In the genomic region with DNA sequence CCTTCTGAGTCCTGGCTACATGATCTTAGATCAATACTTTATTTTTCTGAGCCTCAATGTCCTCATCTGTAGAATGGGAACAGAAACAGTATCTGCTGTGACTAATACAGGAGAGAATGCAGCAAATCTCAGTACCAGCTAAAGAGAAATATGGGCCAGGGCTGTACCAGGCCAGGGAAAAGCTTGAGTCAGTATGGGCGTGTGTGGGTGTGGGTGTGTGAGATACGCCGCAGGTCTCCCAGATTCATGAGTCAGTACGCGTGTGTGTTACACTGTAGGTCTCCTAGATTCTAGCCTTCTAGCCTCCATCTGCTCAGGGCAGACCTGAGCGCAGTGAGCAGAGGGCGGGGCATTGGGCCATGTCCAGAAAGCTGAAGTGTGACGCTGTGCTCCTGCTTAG, we compare ENCODE assay signal across 10 cellular contexts. TPM values are rescaled to one million over a fixed set of nuclear protein-coding genes. Genes with fewer than 3 reads are reported as not detected.
DNase-seq lines count a peak whose midpoint lies in the region; ATAC-seq, FAIRE-seq and TF ChIP-seq lines count a peak whose summit lies in the region.
"Had no signal": no experiment of that assay in that cellular context is flagged by ENCODE, and none has a peak within 500 bp of the region (broad histone marks: within the 10 kb centered on the region; RNA-seq: fewer than 3 reads in every experiment).

No MANE protein-coding gene starts in this region.

- H3K4me2 ChIP-seq in GM12878 (ENCODE audit: control insufficient read depth, insufficient read depth) = no peak overlapping the region

- H3K27ac ChIP-seq in GM12878 (ENCODE audit: control insufficient read depth, insufficient read depth) (no peak overlapping the region), lung (ENCODE audit: low read depth in 1 of 2, low read length in 1 of 2) (peak overlapping the region; percentile 37 to 43), vagina (peak overlapping the region; percentile 52)

- peaks cover 20% of the 10 kb centered on the region for H4K20me1 ChIP-seq in GM12878 (ENCODE audit: control insufficient read depth, insufficient read depth)

- SMC1A ChIA-PET in GM12878 (lab: Charles Lee; ENCODE audit: uncharacterized antibody, unreplicated experiment) = interaction anchor here (0.9 kb wide), 1 partner anchor 131 kb away, joined by 3 read pairs; no protein-coding TSS in a partner anchor

- ATAC-seq in natural killer cell (no peak), GM12878 (no peak), lung (ENCODE audit: insufficient read depth, low FRiP score) (no peak), GM18868 (IDR thresholded peaks at IDR 0.05; ENCODE audit: unreplicated experiment) (no peak)
- no peak for ATAC-seq in natural killer cell treated with Interleukin-12 subunit alpha and Interleukin-12 subunit beta and Interleukin-15 and Interleukin-18, amount 100 ng/mL, for 72 hours

- no peak for TF ChIP-seq RAD21 in GM12878 (IDR thresholded peaks at IDR 0.05; ENCODE audit: insufficient read depth, low read depth, low read length)

- CTCF ChIA-PET in GM12878 (lab: Yijun Ruan, JAX) = interaction anchor here (1.1 to 1.8 kb wide), 2 partner anchors 9 to 59 kb away, joined by 3 to 4 read pairs; a partner anchor contains a TSS

- intact Hi-C loops in natural killer cell (cut with micrococcal nuclease) = no loop called here
- intact Hi-C loops in GM12878 (cut with micrococcal nuclease; ENCODE audit: unreplicated experiment) = no loop called here
- intact Hi-C loops in vagina (cut with DNase I) = no loop called here

- peaks cover 33 to 46% of the 10 kb centered on the region in 2 experiments for H3K36me3 ChIP-seq in GM12878 (ENCODE audit: control insufficient read depth in 2 of 2, insufficient read depth in 2 of 2, low read length in 1 of 2)
- peaks cover 3 to 54% of the 10 kb centered on the region in 2 donors for H3K36me3 ChIP-seq in lung (ENCODE audit: control insufficient read depth in 2 of 2, insufficient read depth in 2 of 2, low read length in 2 of 2)
- peaks cover 0 to 14% of the 10 kb centered on the region in 2 donors for H3K36me3 ChIP-seq in vagina

- peaks cover 32 to 67% of the 10 kb centered on the region in 2 donors for H3K4me1 Mint-ChIP-seq in natural killer cell
- peaks cover 37 to 43% of the 10 kb centered on the region in 2 donors for H3K4me1 Mint-ChIP-seq in natural killer cell treated with Interleukin-12 subunit alpha and Interleukin-12 subunit beta and Interleukin-15 and Interleukin-18, amount 100 ng/mL, for 72 hours (ENCODE audit: low read depth in 2 of 2)

- H3K27ac Mint-ChIP-seq in natural killer cell = peak overlapping the region; percentile 72 to 95
- H3K27ac Mint-ChIP-seq in natural killer cell treated with Interleukin-12 subunit alpha and Interleukin-12 subunit beta and Interleukin-15 and Interleukin-18, amount 100 ng/mL, for 72 hours = peak overlapping the region in 1 of 2 donors; percentile 74

- no peaks in the 10 kb centered on the region for H3K36me3 Mint-ChIP-seq in natural killer cell
- H3K36me3 Mint-ChIP-seq in natural killer cell treated with Interleukin-12 subunit alpha and Interleukin-12 subunit beta and Interleukin-15 and Interleukin-18, amount 100 ng/mL, for 72 hours = no peaks in the 10 kb centered on the region

- H3K9ac ChIP-seq in GM12878 (ENCODE audit: control insufficient read depth, insufficient read depth, low read length) = no peak overlapping the region

- no peaks in the 10 kb centered on the region for H3K27me3 Mint-ChIP-seq in natural killer cell (ENCODE audit: low read depth in 2 of 2)
- no peaks in the 10 kb centered on the region for H3K27me3 Mint-ChIP-seq in natural killer cell treated with Interleukin-12 subunit alpha and Interleukin-12 subunit beta and Interleukin-15 and Interleukin-18, amount 100 ng/mL, for 72 hours

- RAD21 ChIA-PET in GM12878 (lab: Charles Lee; ENCODE audit: unreplicated experiment) = interaction anchor here (1.1 kb wide), 1 partner anchor 10 kb away, joined by 3 read pairs; no protein-coding TSS in a partner anchor

- DNase-seq in natural killer cell (no peak), GM12878 (ENCODE audit: low read depth, low spot score) (no peak), lung (ENCODE audit: low spot score) (no peak), vagina (ENCODE audit: extremely low spot score in 2 of 2) (no peak), NCI-H1436 (lab: John Stamatoyannopoulos, UW) (no peak), NCI-H2107 (lab: John Stamatoyannopoulos, UW) (no peak)
- no peak for DNase-seq in natural killer cell treated with Interleukin-12 subunit alpha and Interleukin-12 subunit beta and Interleukin-15 and Interleukin-18, amount 100 ng/mL, for 72 hours (ENCODE audit: low spot score)
- DNase-seq: NCI-H2081 treated with DMSO at 0.1 percent for 48 hours had no signal

- H3K27me3 ChIP-seq in GM12878 (replicated peaks in 1 of 2; ENCODE audit: control insufficient read depth in 2 of 2, insufficient read depth in 2 of 2, low read length in 1 of 2) (no peaks in the 10 kb centered on the region), lung (ENCODE audit: control insufficient read depth, insufficient read depth) (no peaks in the 10 kb centered on the region), vagina (no peaks in the 10 kb centered on the region)

- no peak for TF ChIP-seq CTCF in natural killer cell (IDR thresholded peaks at IDR 0.05)
- no peak for TF ChIP-seq CTCF in GM12878 (IDR thresholded peaks at IDR 0.05 in 2 of 3, conservative IDR thresholded peaks at IDR 0.05 in 1 of 3; ENCODE audit: control insufficient read depth in 2 of 3, extremely low read depth in 1 of 3, insufficient read depth in 1 of 3, low read depth in 3 of 3, low read length in 3 of 3)
- no peak for TF ChIP-seq CTCF in lung (IDR thresholded peaks at IDR 0.05; ENCODE audit: control extremely low read depth, extremely low read depth)
- no peak for TF ChIP-seq CTCF in vagina (IDR thresholded peaks at IDR 0.05)

- WGBS in GM12878 (ENCODE audit: insufficient coverage, insufficient replicate concordance, low lambda C conversion rate, missing lambda C conversion rate) = 79% methylated on average over 8 of the region's 8 CpGs
- 79 to 88% methylated on average over 8 of the region's 8 CpGs for WGBS in lung, 2 donors

- in situ Hi-C loops in GM12878 (cut with MboI) = no loop called here

- no peak overlapping the region for H2AFZ ChIP-seq in GM12878 (ENCODE audit: control insufficient read depth, low read depth, low read length)

- TF ChIP-seq EP300 in GM12878 (IDR thresholded peaks at IDR 0.05; ENCODE audit: borderline replicate concordance in 1 of 2, control insufficient read depth in 1 of 2, low read depth in 2 of 2, low read length in 2 of 2) = no peak

- H3K4me3 Mint-ChIP-seq in natural killer cell = no peak overlapping the region
- H3K4me3 Mint-ChIP-seq in natural killer cell treated with Interleukin-12 subunit alpha and Interleukin-12 subunit beta and Interleukin-15 and Interleukin-18, amount 100 ng/mL, for 72 hours = no peak overlapping the region

- no peak for TF ChIP-seq POLR2A in GM12878 (IDR thresholded peaks at IDR 0.05; ENCODE audit: low read depth, low read length)
- TF ChIP-seq POLR2A in vagina (IDR thresholded peaks at IDR 0.05) = no peak

- POLR2A ChIA-PET in GM12878 (lab: Charles Lee) = no interaction called here

- H3K9me3 Mint-ChIP-seq in natural killer cell = no peaks in the 10 kb centered on the region
- no peaks in the 10 kb centered on the region for H3K9me3 Mint-ChIP-seq in natural killer cell treated with Interleukin-12 subunit alpha and Interleukin-12 subunit beta and Interleukin-15 and Interleukin-18, amount 100 ng/mL, for 72 hours

- H3K9me3 ChIP-seq in GM12878 (replicated peaks; ENCODE audit: control insufficient read depth, insufficient read depth, low read length) (no peaks in the 10 kb centered on the region; the same call in 2 of the 3 replicates), lung (ENCODE audit: control insufficient read depth in 2 of 2, insufficient read depth in 1 of 2, low read length in 1 of 2) (no peaks in the 10 kb centered on the region), vagina (no peaks in the 10 kb centered on the region)

- no peak for FAIRE-seq in GM12878 (lab: Jason Lieb, UNC)

- H3K4me1 ChIP-seq in GM12878 (ENCODE audit: control insufficient read depth, insufficient read depth, low read length) (peaks cover 14% of the 10 kb centered on the region), lung (ENCODE audit: control insufficient read depth in 2 of 2, insufficient read depth in 2 of 2, low read length in 2 of 2) (peaks cover 0 to 61% of the 10 kb centered on the region in 2 donors), vagina (peaks cover 91% of the 10 kb centered on the region)

- no peak overlapping the region for H3K4me3 ChIP-seq in GM12878
- H3K4me3 ChIP-seq in lung = no peak overlapping the region
- no peak overlapping the region for H3K4me3 ChIP-seq in vagina

- peaks cover 43% of the 10 kb centered on the region for H3K79me2 ChIP-seq in GM12878 (ENCODE audit: control insufficient read depth, insufficient read depth, low read length)

- BruUV-seq in GM12878 (replicated peaks; lab: Mats Ljungman, UMichigan) = no TSS peak

RNA-seq across cellular contexts. Expression of a gene that starts 15.2 kb away (rescaled TPM):
- 100 to 1,000 TPM; 428 to 467 (median 447) TPM for total RNA-seq in natural killer cell
- 100 to 1,000 TPM; 331 to 413 TPM for total RNA-seq in natural killer cell treated with Interleukin-12 subunit alpha and Interleukin-12 subunit beta and Interleukin-15 and Interleukin-18, amount 100 ng/mL, for 72 hours
- total RNA-seq in GM12878 (2013; cell fraction: nucleolus; rRNA removed) = 76.7 and 81.1 TPM in 2 replicates
- 222 and 225 TPM in 2 replicates for total RNA-seq in GM12878 (2014; rRNA removed)
- total RNA-seq in GM12878 (2014; rRNA removed; fragmentation: Illumina TruSeq; extraction: Trizol) = 108 and 120 TPM in 2 replicates
- total RNA-seq in GM12878 (2021) = 271 and 276 TPM in 2 replicates
- 114 TPM for polyA plus RNA-seq in GM12878 (2011; ENCODE audit: low read depth)
- 160 and 346 TPM in 2 replicates for polyA plus RNA-seq in GM12878 (2011; rRNA removed)
- 449 and 513 TPM in 2 replicates for polyA plus RNA-seq in GM12878 (2011; cell fraction: cytosol; rRNA removed)
- polyA plus RNA-seq in GM12878 (2011; cell fraction: nucleus; rRNA removed) = 325 and 326 TPM in 2 replicates
- 201 and 206 TPM in 2 replicates for polyA plus RNA-seq in GM12878 (2012)
- 163 and 192 TPM in 2 replicates for polyA plus RNA-seq in GM12878 (2014; fragmentation: Illumina TruSeq; extraction: Trizol)
- 10 to 100 TPM in 1 of 2 experiments, 1 to 10 TPM in 1; 5.0 to 15.3 TPM for polyA plus RNA-seq in GM12878 (2014; fragmentation: Nextera tagmentation; extraction: Ambion mirVana)
- polyA plus RNA-seq in GM12878 (2014; rRNA removed) = 257 and 287 TPM in 2 replicates
- 100 to 1,000 TPM; 250 to 275 TPM for polyA plus RNA-seq in GM12878 (2016; fragmentation: Nextera tagmentation; extraction: Ambion mirVana)
- 423 and 505 TPM in 2 replicates for polyA minus RNA-seq in GM12878 (2011; rRNA and poly(A)+ RNA removed)
- polyA minus RNA-seq in GM12878 (2011; cell fraction: cytosol; rRNA and poly(A)+ RNA removed) = 100.0 and 111 TPM in 2 replicates
- polyA minus RNA-seq in GM12878 (2011; cell fraction: nucleus; rRNA and poly(A)+ RNA removed) = 45.9 and 66.9 TPM in 2 replicates
- total RNA-seq in lung = 100 to 1,000 TPM; 224 to 332 TPM
- polyA plus RNA-seq in lung = 100 to 1,000 TPM; 217 to 364 TPM
- total RNA-seq in vagina = 244 TPM

RNA-seq across cellular contexts. Expression of a gene that starts 17.7 kb away (rescaled TPM):
- total RNA-seq in natural killer cell (1 to 10 TPM in 1 of 3 donors, under 1 TPM in 2; 0.97 to 2.0 (median 0.99) TPM), GM12878 (2014; rRNA removed) (0.11 and 0.16 TPM in 2 replicates), GM12878 (2014; rRNA removed; fragmentation: Illumina TruSeq; extraction: Trizol) (0.05 and 0.09 TPM in 2 replicates), GM12878 (2021) (0.59 and 0.74 TPM in 2 replicates), lung (10 to 100 TPM; 47.9 to 95.7 TPM), vagina (32.9 TPM)
- 1 to 10 TPM in 1 of 2 donors, under 1 TPM in 1; 0.89 to 1.2 TPM for total RNA-seq in natural killer cell treated with Interleukin-12 subunit alpha and Interleukin-12 subunit beta and Interleukin-15 and Interleukin-18, amount 100 ng/mL, for 72 hours
- 2.1 and 5.2 TPM in 2 replicates for total RNA-seq in GM12878 (2013; cell fraction: nucleolus; rRNA removed)
- not detected for polyA plus RNA-seq in GM12878 (2011; ENCODE audit: low read depth)
- polyA plus RNA-seq in GM12878 (2011; rRNA removed) (0.33 and 0.48 TPM in 2 replicates), GM12878 (2014; fragmentation: Illumina TruSeq; extraction: Trizol) (0.06 TPM in 1 of 2 replicates, not detected in the other), GM12878 (2014; fragmentation: Nextera tagmentation; extraction: Ambion mirVana) (not detected), GM12878 (2014; rRNA removed) (0.37 and 0.47 TPM in 2 replicates), GM12878 (2016; fragmentation: Nextera tagmentation; extraction: Ambion mirVana) (under 1 TPM; 0.09 to 0.16 TPM), lung (10 to 100 TPM; 39.6 to 75.6 TPM)
- polyA plus RNA-seq in GM12878 (2011; cell fraction: cytosol; rRNA removed) = 0.39 and 0.74 TPM in 2 replicates
- 6.9 and 9.0 TPM in 2 replicates for polyA plus RNA-seq in GM12878 (2011; cell fraction: nucleus; rRNA removed)
- polyA plus RNA-seq in GM12878 (2012) = 0.90 and 1.2 TPM in 2 replicates
- polyA minus RNA-seq in GM12878 (2011; rRNA and poly(A)+ RNA removed) = 0.29 and 0.41 TPM in 2 replicates
- 4.5 and 7.3 TPM in 2 replicates for polyA minus RNA-seq in GM12878 (2011; cell fraction: cytosol; rRNA and poly(A)+ RNA removed)
- 2.7 and 3.3 TPM in 2 replicates for polyA minus RNA-seq in GM12878 (2011; cell fraction: nucleus; rRNA and poly(A)+ RNA removed)

RNA-seq across cellular contexts. Expression of a gene that starts 27.7 kb away (rescaled TPM):
- total RNA-seq in natural killer cell (not detected), GM12878 (2014; rRNA removed) (not detected in 2 replicates), GM12878 (2014; rRNA removed; fragmentation: Illumina TruSeq; extraction: Trizol) (not detected in 2 replicates), GM12878 (2021) (not detected in 2 replicates), lung (under 1 TPM in 1 of 2 donors, not detected in 1; 0.12 TPM), vagina (not detected)
- not detected for total RNA-seq in natural killer cell treated with Interleukin-12 subunit alpha and Interleukin-12 subunit beta and Interleukin-15 and Interleukin-18, amount 100 ng/mL, for 72 hours
- total RNA-seq in GM12878 (2013; cell fraction: nucleolus; rRNA removed) = not detected in 2 replicates
- polyA plus RNA-seq in GM12878 (2011; ENCODE audit: low read depth) = not detected
- polyA plus RNA-seq in GM12878 (2011; rRNA removed) (not detected in 2 replicates), GM12878 (2014; fragmentation: Illumina TruSeq; extraction: Trizol) (not detected in 2 replicates), GM12878 (2014; fragmentation: Nextera tagmentation; extraction: Ambion mirVana) (not detected), GM12878 (2014; rRNA removed) (not detected in 2 replicates), GM12878 (2016; fragmentation: Nextera tagmentation; extraction: Ambion mirVana) (under 1 TPM in 1 of 2 experiments, not detected in 1; 0.17 TPM), lung (under 1 TPM; 0.10 to 0.49 TPM)
- not detected in 2 replicates for polyA plus RNA-seq in GM12878 (2011; cell fraction: cytosol; rRNA removed)
- not detected in 2 replicates for polyA plus RNA-seq in GM12878 (2011; cell fraction: nucleus; rRNA removed)
- 0.12 TPM in 1 of 2 replicates, not detected in the other for polyA plus RNA-seq in GM12878 (2012)
- not detected in 2 replicates for polyA minus RNA-seq in GM12878 (2011; rRNA and poly(A)+ RNA removed)
- not detected in 2 replicates for polyA minus RNA-seq in GM12878 (2011; cell fraction: cytosol; rRNA and poly(A)+ RNA removed)
- not detected in 2 replicates for polyA minus RNA-seq in GM12878 (2011; cell fraction: nucleus; rRNA and poly(A)+ RNA removed)
- total RNA-seq: H4 had no signal

RNA-seq across cellular contexts. Expression of a gene that starts 41.0 kb away (rescaled TPM):
- total RNA-seq in natural killer cell = 10 to 100 TPM; 27.8 to 39.1 (median 32.1) TPM
- 100 to 1,000 TPM in 1 of 2 donors, 10 to 100 TPM in 1; 84.2 to 225 TPM for total RNA-seq in natural killer cell treated with Interleukin-12 subunit alpha and Interleukin-12 subunit beta and Interleukin-15 and Interleukin-18, amount 100 ng/mL, for 72 hours
- total RNA-seq in GM12878 (2013; cell fraction: nucleolus; rRNA removed) = 91.8 and 111 TPM in 2 replicates
- total RNA-seq in GM12878 (2014; rRNA removed) = 81.7 and 100 TPM in 2 replicates
- 47.5 and 52.0 TPM in 2 replicates for total RNA-seq in GM12878 (2014; rRNA removed; fragmentation: Illumina TruSeq; extraction: Trizol)
- total RNA-seq in GM12878 (2021) = 96.6 and 103 TPM in 2 replicates
- 21.2 TPM for polyA plus RNA-seq in GM12878 (2011; ENCODE audit: low read depth)
- polyA plus RNA-seq in GM12878 (2011; rRNA removed) = 12.4 and 19.1 TPM in 2 replicates
- 43.7 and 61.2 TPM in 2 replicates for polyA plus RNA-seq in GM12878 (2011; cell fraction: cytosol; rRNA removed)
- 223 and 239 TPM in 2 replicates for polyA plus RNA-seq in GM12878 (2011; cell fraction: nucleus; rRNA removed)
- polyA plus RNA-seq in GM12878 (2012) = 40.6 and 41.3 TPM in 2 replicates
- 19.1 and 44.1 TPM in 2 replicates for polyA plus RNA-seq in GM12878 (2014; fragmentation: Illumina TruSeq; extraction: Trizol)
- 10 to 100 TPM; 33.7 to 82.8 TPM for polyA plus RNA-seq in GM12878 (2014; fragmentation: Nextera tagmentation; extraction: Ambion mirVana)
- 77.8 and 87.5 TPM in 2 replicates for polyA plus RNA-seq in GM12878 (2014; rRNA removed)
- 100 to 1,000 TPM; 144 to 153 TPM for polyA plus RNA-seq in GM12878 (2016; fragmentation: Nextera tagmentation; extraction: Ambion mirVana)
- polyA minus RNA-seq in GM12878 (2011; rRNA and poly(A)+ RNA removed) = 21.5 and 46.9 TPM in 2 replicates
- polyA minus RNA-seq in GM12878 (2011; cell fraction: cytosol; rRNA and poly(A)+ RNA removed) = 12.7 and 13.8 TPM in 2 replicates
- polyA minus RNA-seq in GM12878 (2011; cell fraction: nucleus; rRNA and poly(A)+ RNA removed) = 51.4 and 96.7 TPM in 2 replicates
- 10 to 100 TPM; 14.7 to 98.8 TPM for total RNA-seq in lung
- 100 to 1,000 TPM in 1 of 2 donors, 10 to 100 TPM in 1; 91.4 to 107 TPM for polyA plus RNA-seq in lung
- 37.3 TPM for total RNA-seq in vagina

RNA-seq across cellular contexts. Expression of a gene that starts 46.1 kb away (rescaled TPM):
- total RNA-seq in natural killer cell (under 1 TPM in 1 of 3 donors, not detected in 2; 0.82 TPM), GM12878 (2014; rRNA removed) (not detected in 2 replicates), GM12878 (2014; rRNA removed; fragmentation: Illumina TruSeq; extraction: Trizol) (not detected in 2 replicates), GM12878 (2021) (0.13 TPM in 1 of 2 replicates, not detected in the other), lung (1 to 10 TPM in 1 of 2 donors, under 1 TPM in 1; 0.43 to 4.3 TPM), vagina (2.0 TPM)
- not detected for total RNA-seq in natural killer cell treated with Interleukin-12 subunit alpha and Interleukin-12 subunit beta and Interleukin-15 and Interleukin-18, amount 100 ng/mL, for 72 hours
- not detected in 2 replicates for total RNA-seq in GM12878 (2013; cell fraction: nucleolus; rRNA removed)
- polyA plus RNA-seq in GM12878 (2011; ENCODE audit: low read depth) = not detected
- polyA plus RNA-seq in GM12878 (2011; rRNA removed) (0.14 TPM in 1 of 2 replicates, not detected in the other), GM12878 (2014; fragmentation: Illumina TruSeq; extraction: Trizol) (not detected in 2 replicates), GM12878 (2014; fragmentation: Nextera tagmentation; extraction: Ambion mirVana) (not detected), GM12878 (2014; rRNA removed) (not detected in 2 replicates), GM12878 (2016; fragmentation: Nextera tagmentation; extraction: Ambion mirVana) (not detected), lung (under 1 TPM; 0.08 to 0.24 TPM)
- polyA plus RNA-seq in GM12878 (2011; cell fraction: cytosol; rRNA removed) = 0.05 and 0.16 TPM in 2 replicates
- 0.18 and 1.5 TPM in 2 replicates for polyA plus RNA-seq in GM12878 (2011; cell fraction: nucleus; rRNA removed)
- polyA plus RNA-seq in GM12878 (2012) = not detected in 2 replicates
- polyA minus RNA-seq in GM12878 (2011; rRNA and poly(A)+ RNA removed) = 0.05 TPM in 1 of 2 replicates, not detected in the other
- not detected in 2 replicates for polyA minus RNA-seq in GM12878 (2011; cell fraction: cytosol; rRNA and poly(A)+ RNA removed)
- not detected in 2 replicates for polyA minus RNA-seq in GM12878 (2011; cell fraction: nucleus; rRNA and poly(A)+ RNA removed)
- total RNA-seq: H4 had no signal
